ENCODE assay signal across 28 cellular contexts in genomic region chr15:87848012-87848411, GRCh38.
"Had no signal": no experiment of that assay in that cellular context is flagged by ENCODE, and none has a peak within 500 bp of the region (broad histone marks: within the 10 kb centered on the region; RNA-seq: fewer than 3 reads in every experiment).

No MANE protein-coding gene starts in this region.

- H3K27ac ChIP-seq: neural progenitor cell, ovary, parathyroid adenoma, psoas muscle, skin epidermis, spleen, suprapubic skin, testis, tibial artery, transverse colon, upper lobe of right lung, uterus had no signal

- H3K9ac ChIP-seq: neural progenitor cell, parathyroid adenoma had no signal

- H3K4me3 ChIP-seq: neural progenitor cell, ovary, psoas muscle, skin epidermis, smooth muscle cell, spleen, suprapubic skin, testis, tibial artery, transverse colon, upper lobe of right lung, uterus had no signal

- DNase-seq: natural killer cell; occipital lobe; ovary; posterior cingulate gyrus; psoas muscle; right cardiac atrium; spleen; stimulated activated CD4-positive, alpha-beta T cell treated with anti-CD3 and anti-CD28 coated beads, Interleukin-12 subunit alpha, Interleukin-12 subunit beta, amount 100 ng/mL, for 4 hours; stimulated activated CD4-positive, alpha-beta T cell treated with anti-CD3 and anti-CD28 coated beads, Interleukin-1b, Interleukin-23, amount 100 ng/mL, for 48 hours; stimulated activated CD4-positive, alpha-beta T cell treated with anti-CD3 and anti-CD28 coated beads, Interleukin-4, amount 100 ng/mL, for 1 hour; stimulated activated CD4-positive, alpha-beta T cell treated with anti-CD3 and anti-CD28 coated beads, Interleukin-4, amount 100 ng/mL, for 4 hours; stimulated activated CD8-positive, alpha-beta memory T cell treated with anti-CD3 and anti-CD28 coated beads, Interleukin-4, amount 100 ng/mL, for 48 hours; stimulated activated naive CD4-positive, alpha-beta T cell; stimulated activated naive CD8-positive, alpha-beta T cell treated with anti-CD3 and anti-CD28 coated beads, Interleukin-15, amount 100 ng/mL, for 72 hours; stimulated activated naive CD8-positive, alpha-beta T cell treated with anti-CD3 and anti-CD28 coated beads, Interleukin-15, Interleukin-2, amounts not matched to agents 100 U/mL and 50 U/mL, for 24 hours; substantia nigra; testis; tibial artery; transverse colon; upper lobe of right lung; uterus had no signal

- H3K79me2 ChIP-seq: parathyroid adenoma had no signal

- H3K9me3 ChIP-seq: ovary, psoas muscle, spleen, suprapubic skin, testis, tibial artery, transverse colon, upper lobe of right lung, uterus had no signal

- H3K4me1 ChIP-seq: neural progenitor cell, parathyroid adenoma, psoas muscle, spleen, suprapubic skin, testis, tibial artery, transverse colon, upper lobe of right lung, uterus had no signal

- ATAC-seq: natural killer cell; psoas muscle; right cardiac atrium; sciatic nerve; stimulated activated memory B cell treated with anti-CD40 and anti-IgM and Interleukin-4, amounts not matched to agents 10 μg/mL and 1 μg/mL and 100 μg/mL, for 72 hours; stimulated activated naive CD8-positive, alpha-beta T cell treated with anti-CD3 and anti-CD28 coated beads, Interleukin-15, amount 100 ng/mL, for 72 hours; stimulated activated naive CD8-positive, alpha-beta T cell treated with anti-CD3 and anti-CD28 coated beads, Interleukin-15, Interleukin-2, amounts not matched to agents 100 U/mL and 50 U/mL, for 24 hours; upper lobe of right lung had no signal

- H2AFZ ChIP-seq: neural progenitor cell, parathyroid adenoma had no signal

- H3K36me3 ChIP-seq: neural progenitor cell, ovary, spleen, suprapubic skin, tibial artery, transverse colon, upper lobe of right lung, uterus had no signal

- H3K4me2 ChIP-seq: neural progenitor cell, smooth muscle cell had no signal

- H3K27me3 ChIP-seq: neural progenitor cell, ovary, spleen, suprapubic skin, testis, tibial artery, transverse colon, upper lobe of right lung, uterus had no signal
